ENCODE assay signal across 1 cellular context in the genomic region with DNA sequence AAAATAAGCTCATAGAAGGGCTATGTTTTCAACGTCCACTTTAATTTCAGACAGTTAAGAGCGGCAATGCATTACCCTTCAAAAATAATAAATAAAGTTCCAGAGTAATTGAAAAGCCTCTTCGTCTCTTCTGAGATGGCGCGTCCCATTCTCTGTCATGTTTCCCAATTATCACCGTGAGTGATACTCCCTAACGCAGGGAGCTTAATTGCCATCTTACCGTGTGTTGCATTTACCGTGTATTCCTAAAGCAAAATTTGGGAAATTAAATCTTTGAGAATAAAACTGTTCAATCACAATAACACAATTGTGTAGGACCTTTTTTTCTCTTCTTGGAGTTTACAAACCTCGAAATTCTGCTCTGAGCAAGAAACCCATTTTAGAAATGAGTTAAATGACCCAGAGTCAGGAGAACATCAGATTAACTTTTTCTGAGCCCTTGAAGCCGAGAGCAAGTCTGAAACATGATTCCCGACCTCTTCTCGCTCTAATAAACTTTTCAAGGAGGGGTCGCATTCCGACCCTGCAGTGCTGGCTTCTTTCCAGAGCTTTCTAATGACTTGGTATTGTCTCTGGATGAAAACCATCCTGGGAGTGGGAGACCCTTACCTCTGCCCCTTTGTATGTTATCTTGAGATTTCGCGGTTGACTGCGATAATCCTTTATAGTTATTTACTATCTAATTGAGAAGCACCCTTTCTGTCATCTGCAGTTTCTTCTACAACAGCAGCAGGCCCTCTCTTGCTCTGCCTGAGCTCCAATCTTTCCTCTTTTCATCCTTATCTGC.
A peak's percentile ranks its signal among the peaks of the same experiment; 100 is the strongest.
TF ChIP-seq lines count a peak whose summit lies in the region.

No MANE protein-coding gene starts in this region.

TF ChIP-seq in HEK293, 187 proteins besides CTCF, POLR2A, EP300 and RAD21 (continued from another document):
- TF ChIP-seq, protein P1, sequence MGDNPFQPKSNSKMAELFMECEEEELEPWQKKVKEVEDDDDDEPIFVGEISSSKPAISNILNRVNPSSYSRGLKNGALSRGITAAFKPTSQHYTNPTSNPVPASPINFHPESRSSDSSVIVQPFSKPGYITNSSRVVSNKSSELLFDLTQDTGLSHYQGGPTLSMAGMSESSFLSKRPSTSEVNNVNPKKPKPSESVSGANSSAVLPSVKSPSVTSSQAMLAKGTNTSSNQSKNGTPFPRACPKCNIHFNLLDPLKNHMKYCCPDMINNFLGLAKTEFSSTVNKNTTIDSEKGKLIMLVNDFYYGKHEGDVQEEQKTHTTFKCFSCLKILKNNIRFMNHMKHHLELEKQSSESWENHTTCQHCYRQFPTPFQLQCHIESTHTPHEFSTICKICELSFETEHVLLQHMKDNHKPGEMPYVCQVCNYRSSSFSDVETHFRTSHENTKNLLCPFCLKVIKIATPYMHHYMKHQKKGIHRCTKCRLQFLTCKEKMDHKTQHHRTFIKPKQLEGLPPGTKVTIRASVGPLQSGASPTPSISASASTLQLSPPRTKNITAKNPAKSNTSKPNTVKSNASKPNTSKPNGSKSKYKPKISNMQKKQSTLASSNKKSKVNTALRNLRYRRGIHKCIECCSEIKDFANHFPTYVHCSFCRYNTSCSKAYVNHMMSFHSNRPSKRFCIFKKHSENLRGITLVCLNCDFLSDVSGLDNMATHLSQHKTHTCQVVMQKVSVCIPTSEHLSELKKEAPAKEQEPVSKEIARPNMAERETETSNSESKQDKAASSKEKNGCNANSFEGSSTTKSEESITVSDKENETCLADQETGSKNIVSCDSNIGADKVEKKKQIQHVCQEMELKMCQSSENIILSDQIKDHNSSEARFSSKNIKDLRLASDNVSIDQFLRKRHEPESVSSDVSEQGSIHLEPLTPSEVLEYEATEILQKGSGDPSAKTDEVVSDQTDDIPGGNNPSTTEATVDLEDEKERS (tag by site-specific recombination; IDR thresholded peaks at IDR 0.05): no peak
- TF ChIP-seq, protein P2, sequence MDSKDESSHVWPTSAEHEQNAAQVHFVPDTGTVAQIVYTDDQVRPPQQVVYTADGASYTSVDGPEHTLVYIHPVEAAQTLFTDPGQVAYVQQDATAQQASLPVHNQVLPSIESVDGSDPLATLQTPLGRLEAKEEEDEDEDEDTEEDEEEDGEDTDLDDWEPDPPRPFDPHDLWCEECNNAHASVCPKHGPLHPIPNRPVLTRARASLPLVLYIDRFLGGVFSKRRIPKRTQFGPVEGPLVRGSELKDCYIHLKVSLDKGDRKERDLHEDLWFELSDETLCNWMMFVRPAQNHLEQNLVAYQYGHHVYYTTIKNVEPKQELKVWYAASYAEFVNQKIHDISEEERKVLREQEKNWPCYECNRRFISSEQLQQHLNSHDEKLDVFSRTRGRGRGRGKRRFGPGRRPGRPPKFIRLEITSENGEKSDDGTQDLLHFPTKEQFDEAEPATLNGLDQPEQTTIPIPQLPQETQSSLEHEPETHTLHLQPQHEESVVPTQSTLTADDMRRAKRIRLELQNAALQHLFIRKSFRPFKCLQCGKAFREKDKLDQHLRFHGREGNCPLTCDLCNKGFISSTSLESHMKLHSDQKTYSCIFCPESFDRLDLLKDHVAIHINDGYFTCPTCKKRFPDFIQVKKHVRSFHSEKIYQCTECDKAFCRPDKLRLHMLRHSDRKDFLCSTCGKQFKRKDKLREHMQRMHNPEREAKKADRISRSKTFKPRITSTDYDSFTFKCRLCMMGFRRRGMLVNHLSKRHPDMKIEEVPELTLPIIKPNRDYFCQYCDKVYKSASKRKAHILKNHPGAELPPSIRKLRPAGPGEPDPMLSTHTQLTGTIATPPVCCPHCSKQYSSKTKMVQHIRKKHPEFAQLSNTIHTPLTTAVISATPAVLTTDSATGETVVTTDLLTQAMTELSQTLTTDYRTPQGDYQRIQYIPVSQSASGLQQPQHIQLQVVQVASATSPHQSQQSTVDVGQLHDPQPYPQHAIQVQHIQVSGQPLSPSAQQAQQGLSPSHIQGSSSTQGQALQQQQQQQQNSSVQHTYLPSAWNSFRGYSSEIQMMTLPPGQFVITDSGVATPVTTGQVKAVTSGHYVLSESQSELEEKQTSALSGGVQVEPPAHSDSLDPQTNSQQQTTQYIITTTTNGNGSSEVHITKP (tag by site-specific recombination; IDR thresholded peaks at IDR 0.05): peak; percentile 84
- TF ChIP-seq GLIS1 (tag by site-specific recombination; IDR thresholded peaks at IDR 0.05) (peak; percentile 48), WT1 (tag by site-specific recombination; IDR thresholded peaks at IDR 0.05) (peak; percentile 96), ZNF292 (tag by site-specific recombination; IDR thresholded peaks at IDR 0.05; ENCODE audit: borderline replicate concordance, low read depth) (no peak), ZNF621 (tag by site-specific recombination; IDR thresholded peaks at IDR 0.05) (no peak), OSR2 (tag by site-specific recombination; IDR thresholded peaks at IDR 0.05) (peak; percentile 74; the same call in 1 of the 2 replicates), ZSCAN30 (tag by site-specific recombination; IDR thresholded peaks at IDR 0.05) (0 out of 2 replicates have a peak, but pooled peaks have one; percentile 11), SP7 (tag by site-specific recombination; IDR thresholded peaks at IDR 0.05) (0 out of 2 replicates have a peak, but pooled peaks have one; percentile 20), ZNF843 (tag by site-specific recombination; IDR thresholded peaks at IDR 0.05) (peak; percentile 62; the same call in 1 of the 2 replicates), ZNF311 (tag by site-specific recombination; IDR thresholded peaks at IDR 0.05; ENCODE audit: borderline replicate concordance) (no peak), ZNF501 (tag by site-specific recombination; IDR thresholded peaks at IDR 0.05) (0 out of 2 replicates have a peak, but pooled peaks have one; percentile 17)
- TF ChIP-seq, protein P3, sequence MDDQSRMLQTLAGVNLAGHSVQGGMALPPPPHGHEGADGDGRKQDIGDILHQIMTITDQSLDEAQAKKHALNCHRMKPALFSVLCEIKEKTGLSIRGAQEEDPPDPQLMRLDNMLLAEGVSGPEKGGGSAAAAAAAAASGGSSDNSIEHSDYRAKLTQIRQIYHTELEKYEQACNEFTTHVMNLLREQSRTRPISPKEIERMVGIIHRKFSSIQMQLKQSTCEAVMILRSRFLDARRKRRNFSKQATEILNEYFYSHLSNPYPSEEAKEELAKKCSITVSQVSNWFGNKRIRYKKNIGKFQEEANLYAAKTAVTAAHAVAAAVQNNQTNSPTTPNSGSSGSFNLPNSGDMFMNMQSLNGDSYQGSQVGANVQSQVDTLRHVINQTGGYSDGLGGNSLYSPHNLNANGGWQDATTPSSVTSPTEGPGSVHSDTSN (CRISPR knock-in tag; IDR thresholded peaks at IDR 0.05): no peak
- TF ChIP-seq, protein P4, sequence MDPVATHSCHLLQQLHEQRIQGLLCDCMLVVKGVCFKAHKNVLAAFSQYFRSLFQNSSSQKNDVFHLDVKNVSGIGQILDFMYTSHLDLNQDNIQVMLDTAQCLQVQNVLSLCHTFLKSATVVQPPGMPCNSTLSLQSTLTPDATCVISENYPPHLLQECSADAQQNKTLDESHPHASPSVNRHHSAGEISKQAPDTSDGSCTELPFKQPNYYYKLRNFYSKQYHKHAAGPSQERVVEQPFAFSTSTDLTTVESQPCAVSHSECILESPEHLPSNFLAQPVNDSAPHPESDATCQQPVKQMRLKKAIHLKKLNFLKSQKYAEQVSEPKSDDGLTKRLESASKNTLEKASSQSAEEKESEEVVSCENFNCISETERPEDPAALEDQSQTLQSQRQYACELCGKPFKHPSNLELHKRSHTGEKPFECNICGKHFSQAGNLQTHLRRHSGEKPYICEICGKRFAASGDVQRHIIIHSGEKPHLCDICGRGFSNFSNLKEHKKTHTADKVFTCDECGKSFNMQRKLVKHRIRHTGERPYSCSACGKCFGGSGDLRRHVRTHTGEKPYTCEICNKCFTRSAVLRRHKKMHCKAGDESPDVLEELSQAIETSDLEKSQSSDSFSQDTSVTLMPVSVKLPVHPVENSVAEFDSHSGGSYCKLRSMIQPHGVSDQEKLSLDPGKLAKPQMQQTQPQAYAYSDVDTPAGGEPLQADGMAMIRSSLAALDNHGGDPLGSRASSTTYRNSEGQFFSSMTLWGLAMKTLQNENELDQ (tag by site-specific recombination; IDR thresholded peaks at IDR 0.05; ENCODE audit: low read depth): no peak
